ENCODE assay signal across 29 cellular contexts in genomic region chr9:19156805-19157204, GRCh38. TPM values are rescaled to one million over a fixed set of nuclear protein-coding genes. Genes with fewer than 3 reads are reported as not detected.
A peak's percentile ranks its signal among the peaks of the same experiment; 100 is the strongest.
DNase-seq lines count a peak whose midpoint lies in the region; TF ChIP-seq lines count a peak whose summit lies in the region.
"Had no signal": no experiment of that assay in that cellular context is flagged by ENCODE, and none has a peak within 500 bp of the region (broad histone marks: within the 10 kb centered on the region; RNA-seq: fewer than 3 reads in every experiment).

No MANE protein-coding gene starts in this region.

- intact Hi-C loops in activated naive CD4-positive, alpha-beta T cell treated with anti-CD3 and anti-CD28 coated beads for 36 hours (cut with micrococcal nuclease) = no loop called here
- intact Hi-C loops in adrenal gland (cut with DNase I) (no loop called here), left ventricle myocardium inferior (cut with micrococcal nuclease) (no loop called here)

- no peaks in the 10 kb centered on the region for H3K36me3 ChIP-seq in adrenal gland (replicated peaks in 1 of 2)
- H3K36me3 ChIP-seq in left ventricle myocardium inferior = no peaks in the 10 kb centered on the region
- H3K36me3 ChIP-seq: ascending aorta, suprapubic skin had no signal

- no peaks in the 10 kb centered on the region for H3K36me3 Mint-ChIP-seq in activated naive CD4-positive, alpha-beta T cell treated with anti-CD3 and anti-CD28 coated beads, Interleukin-2, amount 50 U/mL, for 24 hours
- H3K36me3 Mint-ChIP-seq in activated naive CD4-positive, alpha-beta T cell treated with anti-CD3 and anti-CD28 coated beads for 36 hours (ENCODE audit: low read depth) = no peaks in the 10 kb centered on the region
- H3K36me3 Mint-ChIP-seq: stimulated activated memory B cell treated with anti-CD40 and anti-IgM and Interleukin-4, amounts not matched to agents 10 μg/mL and 1 μg/mL and 100 μg/mL, for 72 hours; WTC11 had no signal

- peaks cover 43% of the 10 kb centered on the region for H3K4me1 Mint-ChIP-seq in activated naive CD4-positive, alpha-beta T cell treated with anti-CD3 and anti-CD28 coated beads, Interleukin-2, amount 50 U/mL, for 24 hours
- peaks cover 39% of the 10 kb centered on the region for H3K4me1 Mint-ChIP-seq in activated naive CD4-positive, alpha-beta T cell treated with anti-CD3 and anti-CD28 coated beads for 36 hours (ENCODE audit: low read depth)

- TF ChIP-seq CTCF in adrenal gland (IDR thresholded peaks at IDR 0.05) (no peak), left ventricle myocardium inferior (IDR thresholded peaks at IDR 0.05; ENCODE audit: borderline replicate concordance) (no peak)

- peak overlapping the region; percentile 62 for H3K27ac Mint-ChIP-seq in activated naive CD4-positive, alpha-beta T cell treated with anti-CD3 and anti-CD28 coated beads, Interleukin-2, amount 50 U/mL, for 24 hours
- H3K27ac Mint-ChIP-seq in activated naive CD4-positive, alpha-beta T cell treated with anti-CD3 and anti-CD28 coated beads for 36 hours = no peak overlapping the region
- H3K27ac Mint-ChIP-seq: activated CD8-positive, alpha-beta memory T cell treated with anti-CD3 and anti-CD28 coated beads, Interleukin-2, amount 10 ng/mL, durations not matched to agents 7 days and 5 days; stimulated activated memory B cell treated with anti-CD40 and anti-IgM and Interleukin-4, amounts not matched to agents 10 μg/mL and 1 μg/mL and 100 μg/mL, for 72 hours; WTC11 had no signal

- H3K4me3 ChIP-seq in adrenal gland (no peak overlapping the region), left ventricle myocardium inferior (no peak overlapping the region)
- H3K4me3 ChIP-seq: ascending aorta, suprapubic skin had no signal

- no peak for TF ChIP-seq POLR2A in adrenal gland (IDR thresholded peaks at IDR 0.05)

- WGBS in adrenal gland, 4 donors = 69 to 73% (median 70%) methylated on average over 9 of the region's 9 CpGs

- CTCF ChIA-PET in activated naive CD4-positive, alpha-beta T cell treated with anti-CD3 and anti-CD28 coated beads for 36 hours (lab: Charles Lee) = no interaction called here

- H3K27me3 Mint-ChIP-seq in activated naive CD4-positive, alpha-beta T cell treated with anti-CD3 and anti-CD28 coated beads, Interleukin-2, amount 50 U/mL, for 24 hours = no peaks in the 10 kb centered on the region
- no peaks in the 10 kb centered on the region for H3K27me3 Mint-ChIP-seq in activated naive CD4-positive, alpha-beta T cell treated with anti-CD3 and anti-CD28 coated beads for 36 hours (ENCODE audit: low read depth)
- H3K27me3 Mint-ChIP-seq: activated CD8-positive, alpha-beta memory T cell treated with anti-CD3 and anti-CD28 coated beads, Interleukin-2, amount 10 ng/mL, durations not matched to agents 7 days and 5 days; naive thymus-derived CD4-positive, alpha-beta T cell; stimulated activated memory B cell treated with anti-CD40 and anti-IgM and Interleukin-4, amounts not matched to agents 10 μg/mL and 1 μg/mL and 100 μg/mL, for 72 hours had no signal

- no peaks in the 10 kb centered on the region for H3K9me3 ChIP-seq in adrenal gland (replicated peaks in 1 of 3)
- no peaks in the 10 kb centered on the region for H3K9me3 ChIP-seq in left ventricle myocardium inferior (replicated peaks)
- H3K9me3 ChIP-seq: ascending aorta, suprapubic skin had no signal

- peak overlapping the region in 1 of 5 donors; percentile 9 for H3K27ac ChIP-seq in adrenal gland
- peak overlapping the region; percentile 44 for H3K27ac ChIP-seq in left ventricle myocardium inferior (replicated peaks)
- H3K27ac ChIP-seq: ascending aorta, HL-60 had no signal

- no peaks in the 10 kb centered on the region for H3K27me3 ChIP-seq in adrenal gland
- H3K27me3 ChIP-seq in left ventricle myocardium inferior (ENCODE audit: low read depth) = no peaks in the 10 kb centered on the region
- H3K27me3 ChIP-seq: ascending aorta, suprapubic skin had no signal

- H3K4me3 Mint-ChIP-seq in activated naive CD4-positive, alpha-beta T cell treated with anti-CD3 and anti-CD28 coated beads, Interleukin-2, amount 50 U/mL, for 24 hours = no peak overlapping the region
- H3K4me3 Mint-ChIP-seq in activated naive CD4-positive, alpha-beta T cell treated with anti-CD3 and anti-CD28 coated beads for 36 hours = no peak overlapping the region
- H3K4me3 Mint-ChIP-seq: activated CD8-positive, alpha-beta memory T cell treated with anti-CD3 and anti-CD28 coated beads, Interleukin-2, amount 10 ng/mL, durations not matched to agents 7 days and 5 days; stimulated activated memory B cell treated with anti-CD40 and anti-IgM and Interleukin-4, amounts not matched to agents 10 μg/mL and 1 μg/mL and 100 μg/mL, for 72 hours; WTC11 had no signal

- H3K4me1 ChIP-seq in adrenal gland (replicated peaks in 1 of 2) = peaks cover 20 to 23% of the 10 kb centered on the region in 2 donors
- peaks cover 27% of the 10 kb centered on the region for H3K4me1 ChIP-seq in left ventricle myocardium inferior
- H3K4me1 ChIP-seq: ascending aorta had no signal

- no peaks in the 10 kb centered on the region for H3K9me3 Mint-ChIP-seq in activated naive CD4-positive, alpha-beta T cell treated with anti-CD3 and anti-CD28 coated beads, Interleukin-2, amount 50 U/mL, for 24 hours
- no peaks in the 10 kb centered on the region for H3K9me3 Mint-ChIP-seq in activated naive CD4-positive, alpha-beta T cell treated with anti-CD3 and anti-CD28 coated beads for 36 hours
- H3K9me3 Mint-ChIP-seq: naive thymus-derived CD4-positive, alpha-beta T cell; stimulated activated memory B cell treated with anti-CD40 and anti-IgM and Interleukin-4, amounts not matched to agents 10 μg/mL and 1 μg/mL and 100 μg/mL, for 72 hours; WTC11 had no signal

- no peak for DNase-seq in activated naive CD4-positive, alpha-beta T cell treated with anti-CD3 and anti-CD28 coated beads for 36 hours
- peak; percentile 27 to 76 (median 69) for DNase-seq in adrenal gland
- peak; percentile 34 for DNase-seq in left ventricle myocardium inferior
- peak; percentile 65 for DNase-seq in stromal cell of bone marrow (ENCODE audit: low read depth)
- DNase-seq in SKM-1 (lab: John Stamatoyannopoulos, UW; ENCODE audit: unreplicated experiment) = no peak
- no peak for DNase-seq in activated CD4-positive, alpha-beta T cell treated with anti-CD3 and anti-CD28 coated beads for 48 hours
- DNase-seq in EL = no peak
- DNase-seq: 8988T; activated CD8-positive, alpha-beta memory T cell treated with anti-CD3 and anti-CD28 coated beads, Interleukin-2, amount 10 ng/mL, durations not matched to agents 7 days and 5 days; activated naive CD4-positive, alpha-beta T cell; central memory CD4-positive, alpha-beta T cell; dermis blood vessel endothelial cell; glutamatergic neuron; islet precursor cell; midbrain; naive thymus-derived CD4-positive, alpha-beta T cell; NCI-H1436; NCI-H2107; NCI-H446; NCI-H774; occipital lobe; stimulated activated CD4-positive, alpha-beta T cell treated with anti-CD3 and anti-CD28 coated beads, Interleukin-12 subunit alpha, Interleukin-12 subunit beta, amount 100 ng/mL, for 4 hours; stimulated activated CD4-positive, alpha-beta T cell treated with anti-CD3 and anti-CD28 coated beads, Interleukin-4, amount 100 ng/mL, for 24 hours had no signal

RNA-seq across cellular contexts. Expression of gene PLIN2, which starts 29.5 kb away (rescaled TPM):
- 10 to 100 TPM; 31.3 to 34.8 TPM for total RNA-seq in activated naive CD4-positive, alpha-beta T cell treated with anti-CD3 and anti-CD28 coated beads for 36 hours
- total RNA-seq in adrenal gland (100 to 1,000 TPM; 134 to 426 (median 221) TPM), left ventricle myocardium inferior (131 TPM)
- polyA plus RNA-seq in adrenal gland = 100 to 1,000 TPM in 1 of 3 donors, 10 to 100 TPM in 2; 43.4 to 134 (median 81.2) TPM

RNA-seq across cellular contexts. Expression of gene HAUS6, which starts 54.1 kb away (rescaled TPM):
- 10 to 100 TPM; 23.6 to 24.1 TPM for total RNA-seq in activated naive CD4-positive, alpha-beta T cell treated with anti-CD3 and anti-CD28 coated beads for 36 hours
- total RNA-seq in adrenal gland (10 to 100 TPM in 5 of 8 donors, 1 to 10 TPM in 3; 5.2 to 15.0 (median 12.6) TPM), left ventricle myocardium inferior (5.6 TPM)
- polyA plus RNA-seq in adrenal gland = 10 to 100 TPM in 1 of 3 donors, 1 to 10 TPM in 2; 4.0 to 14.7 (median 5.8) TPM

Comparison
In these comparisons a context has a peak if more than half of its experiments do, and no peak if none do; other contexts are left out.
1. DNase-seq: peak in adrenal gland (7 of 7), left ventricle myocardium inferior (single experiment) and stromal cell of bone marrow (single experiment); none in activated naive CD4-positive, alpha-beta T cell treated with anti-CD3 and anti-CD28 coated beads for 36 hours (single experiment), SKM-1 (single experiment), activated CD4-positive, alpha-beta T cell treated with anti-CD3 and anti-CD28 coated beads for 48 hours (single experiment) and EL (single experiment).